ENCODE assay signal across 9 cellular contexts in genomic region chr1:17436380-17437174, GRCh38. TPM values are rescaled to one million over a fixed set of nuclear protein-coding genes. Genes with fewer than 3 reads are reported as not detected.
DNase-seq lines count a peak whose midpoint lies in the region; ATAC-seq, FAIRE-seq and TF ChIP-seq lines count a peak whose summit lies in the region.
"Had no signal": no experiment of that assay in that cellular context is flagged by ENCODE, and none has a peak within 500 bp of the region (broad histone marks: within the 10 kb centered on the region; RNA-seq: fewer than 3 reads in every experiment).

No MANE protein-coding gene starts in this region.

- peak overlapping the region; percentile 84 for H3K4me2 ChIP-seq in K562 (ENCODE audit: insufficient read depth, low read length)

- H3K9ac ChIP-seq in K562 (ENCODE audit: insufficient read depth in 1 of 2, low read depth in 2 of 2, low read length in 2 of 2): peak overlapping the region; percentile 74 to 97

- peaks cover 5% of the 10 kb centered on the region for H3K9me1 ChIP-seq in K562 (ENCODE audit: control insufficient read depth, insufficient read depth, low read length)

- in situ Hi-C loops in K562 (cut with MboI): no loop called here

- peak overlapping the region; percentile 75 for H3K27ac ChIP-seq in K562 (ENCODE audit: extremely low read depth, low read depth, low read length)
- peak overlapping the region in 1 of 3 donors; percentile 80 for H3K27ac ChIP-seq in right lobe of liver
- peak overlapping the region; percentile 59 to 70 for H3K27ac ChIP-seq in tibial artery

- CTCF ChIA-PET in activated naive CD4-positive, alpha-beta T cell treated with anti-CD3 and anti-CD28 coated beads for 36 hours (lab: Charles Lee): interaction anchor here (1.3 kb wide), 1 partner anchor 16 kb away, joined by 3 read pairs; no protein-coding TSS in a partner anchor
- CTCF ChIA-PET in K562 (lab: Yijun Ruan, JAX; ENCODE audit: low intra/inter-chr PET ratio): no interaction called here

- peaks cover 54% of the 10 kb centered on the region for H3K4me1 Mint-ChIP-seq in activated naive CD4-positive, alpha-beta T cell treated with anti-CD3 and anti-CD28 coated beads for 36 hours (ENCODE audit: low read depth)

- H3K4me3 ChIP-seq in K562: peak overlapping the region; percentile 97
- peak overlapping the region in 2 of 3 donors; percentile 48 to 77 for H3K4me3 ChIP-seq in right lobe of liver
- peak overlapping the region; percentile 72 to 81 for H3K4me3 ChIP-seq in tibial artery

- peak overlapping the region; percentile 75 for H3K4me3 Mint-ChIP-seq in activated naive CD4-positive, alpha-beta T cell treated with anti-CD3 and anti-CD28 coated beads for 36 hours

- FAIRE-seq in K562 (lab: Jason Lieb, UNC): peak; percentile 6
- FAIRE-seq: colon had no signal

- peak overlapping the region; percentile 69 for H3K27ac Mint-ChIP-seq in activated naive CD4-positive, alpha-beta T cell treated with anti-CD3 and anti-CD28 coated beads for 36 hours

- no peaks in the 10 kb centered on the region for H3K9me3 Mint-ChIP-seq in activated naive CD4-positive, alpha-beta T cell treated with anti-CD3 and anti-CD28 coated beads for 36 hours

- TF ChIP-seq EP300 in K562 (IDR thresholded peaks at IDR 0.05; ENCODE audit: low read length): no peak

- no peak overlapping the region for H2AFZ ChIP-seq in K562 (ENCODE audit: low read depth, low read length)

- peaks cover 86% of the 10 kb centered on the region for H3K79me2 ChIP-seq in K562 (ENCODE audit: control insufficient read depth, insufficient read depth, low read length)

- no peaks in the 10 kb centered on the region; a peak in 1 of 5 replicates for H3K27me3 ChIP-seq in K562 (ENCODE audit: control insufficient read depth in 2 of 2, insufficient read depth in 2 of 2, low read length in 2 of 2)
- H3K27me3 ChIP-seq in right lobe of liver: no peaks in the 10 kb centered on the region
- no peaks in the 10 kb centered on the region for H3K27me3 ChIP-seq in tibial artery

- POLR2A ChIA-PET in K562 (lab: Yijun Ruan, JAX): interaction anchor here (0.6 to 2.1 kb wide), 7 partner anchors 11 to 71 kb away, joined by 3 to 13 read pairs (median 3); no protein-coding TSS in a partner anchor

- peaks cover 34% of the 10 kb centered on the region for H4K20me1 ChIP-seq in K562 (replicated peaks; ENCODE audit: control insufficient read depth, insufficient read depth, low read length)

- H3K9me3 ChIP-seq in K562 (replicated peaks; ENCODE audit: control insufficient read depth, insufficient read depth, low read depth, low read length) (no peaks in the 10 kb centered on the region), right lobe of liver (no peaks in the 10 kb centered on the region), tibial artery (no peaks in the 10 kb centered on the region)

- H3K27me3 Mint-ChIP-seq in activated naive CD4-positive, alpha-beta T cell treated with anti-CD3 and anti-CD28 coated beads for 36 hours (ENCODE audit: low read depth): no peaks in the 10 kb centered on the region

- TSS peak; percentile 31 for BruUV-seq in K562 (replicated peaks; lab: Mats Ljungman, UMichigan)

- intact Hi-C loops in activated naive CD4-positive, alpha-beta T cell treated with anti-CD3 and anti-CD28 coated beads for 36 hours (cut with micrococcal nuclease): loop anchor here (2.0 to 5.0 kb wide), 3 partner anchors 382 to 1521 kb away; partner anchors contain the start of genes IFFO2 and SDHB
- intact Hi-C loops in K562 (cut with micrococcal nuclease): loop anchor here (5.0 kb wide), 1 partner anchor 51 kb away; no protein-coding TSS in a partner anchor
- intact Hi-C loops in right lobe of liver (cut with DNase I): no loop called here
- intact Hi-C loops in tibial artery (cut with DNase I; ENCODE audit: low total_unique reads): no loop called here

- TF ChIP-seq CTCF in K562 (IDR thresholded peaks at IDR 0.05 in 2 of 3, conservative IDR thresholded peaks at IDR 0.05 in 1 of 3; ENCODE audit: insufficient read depth in 2 of 3, low read depth in 1 of 3, low read length in 3 of 3) (no peak), right lobe of liver (IDR thresholded peaks at IDR 0.05) (no peak), tibial artery (IDR thresholded peaks at IDR 0.05) (no peak)

- H3K36me3 ChIP-seq in K562 (ENCODE audit: control insufficient read depth, insufficient read depth, low read length) (peaks cover 58% of the 10 kb centered on the region), right lobe of liver (no peaks in the 10 kb centered on the region), tibial artery (peaks cover 0 to 7% (median 7%) of the 10 kb centered on the region in 3 donors)

- TF ChIP-seq RAD21 in K562 (CRISPR knock-in tag; conservative IDR thresholded peaks at IDR 0.05 in 1 of 2, IDR thresholded peaks at IDR 0.05 in 1 of 2): no peak

- ATAC-seq in K562 (no peak), right lobe of liver (peak in 1 of 4 donors; percentile 23), GM18520 (IDR thresholded peaks at IDR 0.05; ENCODE audit: unreplicated experiment) (no peak)

- DNase-seq in activated naive CD4-positive, alpha-beta T cell treated with anti-CD3 and anti-CD28 coated beads for 36 hours: no peak
- no peak for DNase-seq in activated naive CD4-positive, alpha-beta T cell treated with Interleukin-2 at 50 U/mL for 16 hours
- no peak for DNase-seq in K562 (ENCODE audit: extremely low read depth in 1 of 4, low spot score in 3 of 4)
- no peak for DNase-seq in right lobe of liver
- DNase-seq in tibial artery: no peak
- no peak for DNase-seq in NCI-H2081 (lab: John Stamatoyannopoulos, UW)
- no peak for DNase-seq in Kasumi-1 (lab: John Stamatoyannopoulos, UW)

- peaks cover 47% of the 10 kb centered on the region for H3K36me3 Mint-ChIP-seq in activated naive CD4-positive, alpha-beta T cell treated with anti-CD3 and anti-CD28 coated beads for 36 hours (ENCODE audit: low read depth)

- 51% methylated on average over 13 of the region's 13 CpGs for WGBS in K562 (ENCODE audit: insufficient coverage, low coverage, missing lambda C conversion rate)
- 28% methylated on average over 11 of the region's 13 CpGs for WGBS in right lobe of liver (ENCODE audit: insufficient coverage, low coverage, low lambda C conversion rate, missing lambda C conversion rate)

- TF ChIP-seq POLR2A in K562 (conservative IDR thresholded peaks at IDR 0.05) (no peak), right lobe of liver (IDR thresholded peaks at IDR 0.05) (no peak)

- H3K4me1 ChIP-seq in K562 (replicated peaks in 1 of 2; ENCODE audit: control insufficient read depth in 2 of 2, insufficient read depth in 2 of 2, low read length in 2 of 2): peaks cover 17 to 51% of the 10 kb centered on the region in 2 experiments; a peak in 4 of 5 replicates
- H3K4me1 ChIP-seq in right lobe of liver: peaks cover 0 to 34% (median 4%) of the 10 kb centered on the region in 4 donors
- peaks cover 0 to 22% (median 13%) of the 10 kb centered on the region in 4 donors for H3K4me1 ChIP-seq in tibial artery

TF ChIP-seq in K562, 482 proteins besides CTCF, POLR2A, EP300 and RAD21 (continues in another document):
- TF ChIP-seq MTA3 (IDR thresholded peaks at IDR 0.05; ENCODE audit: borderline replicate concordance) (no peak), ARID3B (CRISPR knock-in tag; IDR thresholded peaks at IDR 0.05; ENCODE audit: borderline replicate concordance) (no peak), DDX20 (tag; IDR thresholded peaks at IDR 0.05; ENCODE audit: low read depth) (no peak), ZNF696 (CRISPR knock-in tag; conservative IDR thresholded peaks at IDR 0.05) (no peak), GTF2B (IDR thresholded peaks at IDR 0.05; ENCODE audit: extremely low read depth, insufficient read length) (no peak)

RNA-seq across cellular contexts. Expression of gene RCC2, which starts 2.9 kb away (rescaled TPM):
- total RNA-seq in activated naive CD4-positive, alpha-beta T cell treated with anti-CD3 and anti-CD28 coated beads for 36 hours: 100 to 1,000 TPM; 130 to 132 TPM
- total RNA-seq in K562 (2011; cell fraction: chromatin; rRNA removed; ENCODE audit: low replicate concordance): 86.3 and 153 TPM in 2 replicates
- total RNA-seq in K562 (2011; cell fraction: nucleolus; rRNA removed): 101 and 112 TPM in 2 replicates
- total RNA-seq in K562 (2011; cell fraction: nucleoplasm; rRNA removed): 95.8 and 102 TPM in 2 replicates
- 111 and 116 TPM in 2 replicates for total RNA-seq in K562 (2014; rRNA removed)
- total RNA-seq in K562 (2014; rRNA removed; fragmentation: Illumina TruSeq; extraction: Trizol): 108 and 111 TPM in 2 replicates
- 116 and 117 TPM in 2 replicates for total RNA-seq in K562 (2015; rRNA removed; fragmentation: Illumina TruSeq; extraction: Trizol)
- total RNA-seq in K562 (2021): 258 and 292 TPM in 2 replicates
- polyA plus RNA-seq in K562 (2011; rRNA removed): 59.5 and 105 TPM in 2 replicates
- 92.9 and 111 TPM in 2 replicates for polyA plus RNA-seq in K562 (2011; cell fraction: cytosol; rRNA removed)
- 136 and 155 TPM in 2 replicates for polyA plus RNA-seq in K562 (2011; cell fraction: nucleus; rRNA removed)
- 151 and 181 TPM in 2 replicates for polyA plus RNA-seq in K562 (2012)
- 209 and 213 TPM in 2 replicates for polyA plus RNA-seq in K562 (2014; fragmentation: Illumina TruSeq; extraction: Trizol)
- 100 to 1,000 TPM in 1 of 2 experiments, 10 to 100 TPM in 1; 31.8 to 203 TPM for polyA plus RNA-seq in K562 (2014; fragmentation: Nextera tagmentation; extraction: Ambion mirVana)
- polyA plus RNA-seq in K562 (2014; rRNA removed): 135 and 139 TPM in 2 replicates
- 69.1 and 75.9 TPM in 2 replicates for polyA minus RNA-seq in K562 (2011; rRNA and poly(A)+ RNA removed)
- polyA minus RNA-seq in K562 (2011; cell fraction: cytosol; rRNA and poly(A)+ RNA removed): 121 and 149 TPM in 2 replicates
- 21.8 and 35.7 TPM in 2 replicates for polyA minus RNA-seq in K562 (2011; cell fraction: nucleus; rRNA and poly(A)+ RNA removed)
- total RNA-seq in right lobe of liver: 10 to 100 TPM in 4 of 6 experiments, 1 to 10 TPM in 2; 7.7 to 15.6 (median 11.6) TPM

Comparison
In these comparisons a context has a peak if more than half of its experiments do, and no peak if none do; other contexts are left out.
1. RNA of gene RCC2, which starts 2.9 kb away (total RNA-seq): 130 to 132 TPM in activated naive CD4-positive, alpha-beta T cell treated with anti-CD3 and anti-CD28 coated beads for 36 hours and 86.3 to 292 TPM in K562; 7.7 to 15.6 TPM in right lobe of liver; every median in the first group is over 4 times any median in the second.
2. intact Hi-C loops: an anchor here in activated naive CD4-positive, alpha-beta T cell treated with anti-CD3 and anti-CD28 coated beads for 36 hours (2.0 to 5.0 kb wide) and K562 (5.0 kb wide); none called in right lobe of liver and tibial artery.
3. Peak in every context shown above with its lines, with median percentiles within 50 percentile points of each other: H3K4me3 ChIP-seq.